27 cellular contexts compared by ENCODE assay signal in the genomic region with DNA sequence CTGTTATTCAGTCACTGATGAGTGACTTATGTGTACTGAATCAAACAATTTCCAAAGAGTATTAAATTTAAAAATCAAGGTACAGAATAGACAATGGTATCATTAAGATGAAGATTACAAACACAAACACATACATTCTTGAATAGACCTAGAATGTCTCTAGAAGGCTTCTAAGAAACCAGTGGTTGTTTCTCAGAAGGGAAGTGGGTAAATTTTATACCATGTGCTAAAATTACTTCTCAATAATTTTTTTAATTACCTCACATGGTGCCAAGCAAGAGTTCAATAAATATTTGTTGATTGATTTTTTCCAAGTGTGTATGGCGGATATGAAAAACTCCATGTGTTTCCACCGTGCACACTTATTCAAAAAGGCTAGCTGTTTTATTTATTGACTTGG. TPM values are rescaled to one million over a fixed set of nuclear protein-coding genes. Genes with fewer than 3 reads are reported as not detected.
"Had no signal": no experiment of that assay in that cellular context is flagged by ENCODE, and none has a peak within 500 bp of the region (broad histone marks: within the 10 kb centered on the region; RNA-seq: fewer than 3 reads in every experiment).

No MANE protein-coding gene starts in this region.

- ATAC-seq: mucosa of descending colon; naive thymus-derived CD8-positive, alpha-beta T cell; sciatic nerve; stimulated activated effector memory CD8-positive, alpha-beta T cell treated with anti-CD3 and anti-CD28 coated beads, Interleukin-12 subunit alpha, Interleukin-12 subunit beta, amount 100 ng/mL, for 72 hours; upper lobe of right lung had no signal

- H3K9me3 ChIP-seq: left ventricle myocardium inferior, mucosa of descending colon, ovary, right atrium auricular region, spleen, suprapubic skin, thoracic aorta, tibial artery, upper lobe of right lung had no signal

- H3K27me3 ChIP-seq: ovary, right atrium auricular region, spleen, suprapubic skin, upper lobe of right lung had no signal

- H3K4me1 Mint-ChIP-seq: immature natural killer cell; memory B cell; stimulated activated effector memory CD8-positive, alpha-beta T cell treated with anti-CD3 and anti-CD28 coated beads, Interleukin-12 subunit alpha, Interleukin-12 subunit beta, amount 100 ng/mL, for 72 hours had no signal

- H3K27me3 Mint-ChIP-seq: memory B cell; stimulated activated naive CD8-positive, alpha-beta T cell treated with anti-CD3 and anti-CD28 coated beads, Interleukin-15, Interleukin-2, amounts not matched to agents 100 ng/mL and 50 ng/mL, for 24 hours had no signal

- H3K36me3 ChIP-seq: left ventricle myocardium inferior, ovary, right atrium auricular region, spleen, suprapubic skin, thoracic aorta, tibial artery, upper lobe of right lung had no signal

- H3K4me1 ChIP-seq: left ventricle myocardium inferior, right atrium auricular region, spleen, suprapubic skin, tibial artery, upper lobe of right lung had no signal

- H3K4me3 ChIP-seq: left ventricle myocardium inferior, lung, mucosa of descending colon, ovary, right atrium auricular region, skin epidermis, spleen, suprapubic skin, thoracic aorta, tibial artery, upper lobe of right lung had no signal

- H3K27ac ChIP-seq: left ventricle myocardium inferior, ovary, right atrium auricular region, skin epidermis, spleen, suprapubic skin, thoracic aorta, tibial artery, upper lobe of right lung had no signal

- H3K27ac Mint-ChIP-seq: immature natural killer cell; memory B cell; naive thymus-derived CD8-positive, alpha-beta T cell; progenitor cell of endocrine pancreas; stimulated activated effector memory CD8-positive, alpha-beta T cell treated with anti-CD3 and anti-CD28 coated beads, Interleukin-12 subunit alpha, Interleukin-12 subunit beta, amount 100 ng/mL, for 72 hours; stimulated activated naive CD8-positive, alpha-beta T cell treated with anti-CD3 and anti-CD28 coated beads, Interleukin-15, Interleukin-2, amounts not matched to agents 100 ng/mL and 50 ng/mL, for 24 hours had no signal

- H3K36me3 Mint-ChIP-seq: immature natural killer cell; memory B cell; naive thymus-derived CD8-positive, alpha-beta T cell; stimulated activated effector memory CD8-positive, alpha-beta T cell treated with anti-CD3 and anti-CD28 coated beads, Interleukin-12 subunit alpha, Interleukin-12 subunit beta, amount 100 ng/mL, for 72 hours had no signal

- H3K4me3 Mint-ChIP-seq: memory B cell; naive thymus-derived CD8-positive, alpha-beta T cell; stimulated activated effector memory CD8-positive, alpha-beta T cell treated with anti-CD3 and anti-CD28 coated beads, Interleukin-12 subunit alpha, Interleukin-12 subunit beta, amount 100 ng/mL, for 72 hours; stimulated activated naive CD8-positive, alpha-beta T cell treated with anti-CD3 and anti-CD28 coated beads, Interleukin-15, Interleukin-2, amounts not matched to agents 100 ng/mL and 50 ng/mL, for 24 hours had no signal

- DNase-seq: hypothalamus; immature natural killer cell; left ventricle myocardium inferior; midbrain; mucosa of descending colon; naive thymus-derived CD8-positive, alpha-beta T cell; ovary; spleen; stimulated activated CD4-positive, alpha-beta T cell treated with anti-CD3 and anti-CD28 coated beads, Interleukin-4, amount 100 ng/mL, for 24 hours; stimulated activated naive CD4-positive, alpha-beta T cell; tibial artery; trophoblast cell; upper lobe of right lung had no signal

- H3K9me3 Mint-ChIP-seq: immature natural killer cell; memory B cell; naive thymus-derived CD8-positive, alpha-beta T cell; stimulated activated effector memory CD8-positive, alpha-beta T cell treated with anti-CD3 and anti-CD28 coated beads, Interleukin-12 subunit alpha, Interleukin-12 subunit beta, amount 100 ng/mL, for 72 hours; stimulated activated naive CD8-positive, alpha-beta T cell treated with anti-CD3 and anti-CD28 coated beads, Interleukin-15, Interleukin-2, amounts not matched to agents 100 ng/mL and 50 ng/mL, for 24 hours had no signal

RNA-seq across cellular contexts. Expression of gene DYNLRB2, which starts 6.4 kb away (rescaled TPM):
- total RNA-seq: kidney epithelial cell, left ventricle myocardium inferior, mesenteric fat pad, mucosa of descending colon, pulmonary artery endothelial cell, right atrium auricular region, subcutaneous adipose tissue, thoracic aorta, upper lobe of right lung had no signal
